ENCODE assay signal across 1 cellular context in genomic region chr20:25173886-25174308, GRCh38.
TF ChIP-seq lines count a peak whose summit lies in the region.

No MANE protein-coding gene starts in this region.

TF ChIP-seq in HepG2, 621 proteins besides CTCF, POLR2A, EP300 and RAD21 (continued from another document and continues in another):
- TF ChIP-seq ZNF615 (CRISPR knock-in tag; IDR thresholded peaks at IDR 0.05; ENCODE audit: borderline replicate concordance) (no peak), ZNF430 (CRISPR knock-in tag; IDR thresholded peaks at IDR 0.05) (no peak), HOXA3 (CRISPR knock-in tag; IDR thresholded peaks at IDR 0.05) (peak; percentile 85), ZNF816 (CRISPR knock-in tag; IDR thresholded peaks at IDR 0.05; ENCODE audit: borderline replicate concordance) (peak; percentile 41; the same call in 1 of the 2 replicates), ZNF784 (CRISPR knock-in tag; IDR thresholded peaks at IDR 0.05; ENCODE audit: borderline replicate concordance) (no peak), ZBTB7B (CRISPR knock-in tag; IDR thresholded peaks at IDR 0.05) (peak; percentile 39; the same call in 1 of the 2 replicates), ZNF839 (CRISPR knock-in tag; IDR thresholded peaks at IDR 0.05; ENCODE audit: borderline replicate concordance) (no peak), MTF2 (CRISPR knock-in tag; IDR thresholded peaks at IDR 0.05; ENCODE audit: borderline replicate concordance) (no peak), CENPX (CRISPR knock-in tag; IDR thresholded peaks at IDR 0.05) (no peak), CEBPG (CRISPR knock-in tag; IDR thresholded peaks at IDR 0.05) (peak; percentile 72), CBX5 (CRISPR knock-in tag; IDR thresholded peaks at IDR 0.05; ENCODE audit: borderline replicate concordance) (peak; percentile 72; the same call in 1 of the 2 replicates), ZNF382 (CRISPR knock-in tag; IDR thresholded peaks at IDR 0.05; ENCODE audit: borderline replicate concordance) (no peak), ZSCAN25 (CRISPR knock-in tag; IDR thresholded peaks at IDR 0.05) (no peak), ZSCAN30 (CRISPR knock-in tag; IDR thresholded peaks at IDR 0.05) (no peak), EZH2 (conservative IDR thresholded peaks at IDR 0.05; ENCODE audit: low read depth, low read length) (no peak), MAFK (conservative IDR thresholded peaks at IDR 0.05 in 1 of 2, IDR thresholded peaks at IDR 0.05 in 1 of 2; ENCODE audit: low read length in 2 of 2) (no peak), PHF21A (CRISPR knock-in tag; IDR thresholded peaks at IDR 0.05) (no peak), TRAFD1 (CRISPR knock-in tag; IDR thresholded peaks at IDR 0.05; ENCODE audit: borderline replicate concordance) (no peak), CERS6 (CRISPR knock-in tag; IDR thresholded peaks at IDR 0.05) (no peak), ZNF709 (CRISPR knock-in tag; IDR thresholded peaks at IDR 0.05) (0 out of 2 replicates have a peak, but pooled peaks have one; percentile 65), DNMT1 (CRISPR knock-in tag; IDR thresholded peaks at IDR 0.05) (no peak), PRMT3 (CRISPR knock-in tag; IDR thresholded peaks at IDR 0.05; ENCODE audit: borderline replicate concordance, low read depth) (no peak), ZNF549 (CRISPR knock-in tag; IDR thresholded peaks at IDR 0.05) (peak; percentile 79; the same call in 1 of the 2 replicates), ZNF629 (CRISPR knock-in tag; conservative IDR thresholded peaks at IDR 0.05) (no peak), ZNF547 (CRISPR knock-in tag; IDR thresholded peaks at IDR 0.05) (no peak), ISX (CRISPR knock-in tag; conservative IDR thresholded peaks at IDR 0.05) (no peak), HNF4A (CRISPR knock-in tag; IDR thresholded peaks at IDR 0.05) (peak; percentile 95), ZMYM3 (CRISPR knock-in tag; IDR thresholded peaks at IDR 0.05) (peak; percentile 30; the same call in 1 of the 2 replicates), BRD4 (CRISPR knock-in tag; IDR thresholded peaks at IDR 0.05) (0 out of 2 replicates have a peak, but pooled peaks have one; percentile 43), ZNF564 (CRISPR knock-in tag; IDR thresholded peaks at IDR 0.05) (no peak), ZBTB42 (CRISPR knock-in tag; IDR thresholded peaks at IDR 0.05) (no peak), ATF1 (CRISPR knock-in tag; IDR thresholded peaks at IDR 0.05) (peak; percentile 39; the same call in 1 of the 2 replicates), HNF4G (IDR thresholded peaks at IDR 0.05; ENCODE audit: borderline replicate concordance, low read depth, low read length) (peak; percentile 80; the same call in 1 of the 2 replicates), HNF4G (CRISPR knock-in tag; IDR thresholded peaks at IDR 0.05; ENCODE audit: borderline replicate concordance, low read depth) (peak; percentile 80; the same call in 1 of the 2 replicates), CC2D1A (CRISPR knock-in tag; IDR thresholded peaks at IDR 0.05) (no peak), SOX13 (IDR thresholded peaks at IDR 0.05) (peak; percentile 57; the same call in 1 of the 2 replicates), SOX13 (CRISPR knock-in tag; conservative IDR thresholded peaks at IDR 0.05 in 1 of 2, IDR thresholded peaks at IDR 0.05 in 1 of 2) (peak in 1 of 2 experiments; percentile 77; a peak in 2 of 4 replicates), NCOA2 (CRISPR knock-in tag; IDR thresholded peaks at IDR 0.05) (peak; percentile 87), TBX2 (CRISPR knock-in tag; IDR thresholded peaks at IDR 0.05; ENCODE audit: borderline replicate concordance) (no peak; the same call in 1 of the 2 replicates), TSC22D2 (CRISPR knock-in tag; IDR thresholded peaks at IDR 0.05; ENCODE audit: borderline replicate concordance) (no peak)
- TF ChIP-seq, protein P1, sequence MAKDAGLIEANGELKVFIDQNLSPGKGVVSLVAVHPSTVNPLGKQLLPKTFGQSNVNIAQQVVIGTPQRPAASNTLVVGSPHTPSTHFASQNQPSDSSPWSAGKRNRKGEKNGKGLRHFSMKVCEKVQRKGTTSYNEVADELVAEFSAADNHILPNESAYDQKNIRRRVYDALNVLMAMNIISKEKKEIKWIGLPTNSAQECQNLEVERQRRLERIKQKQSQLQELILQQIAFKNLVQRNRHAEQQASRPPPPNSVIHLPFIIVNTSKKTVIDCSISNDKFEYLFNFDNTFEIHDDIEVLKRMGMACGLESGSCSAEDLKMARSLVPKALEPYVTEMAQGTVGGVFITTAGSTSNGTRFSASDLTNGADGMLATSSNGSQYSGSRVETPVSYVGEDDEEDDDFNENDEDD (CRISPR knock-in tag; IDR thresholded peaks at IDR 0.05; ENCODE audit: borderline replicate concordance): no peak; the same call in 1 of the 2 replicates
- TF ChIP-seq, protein P2, sequence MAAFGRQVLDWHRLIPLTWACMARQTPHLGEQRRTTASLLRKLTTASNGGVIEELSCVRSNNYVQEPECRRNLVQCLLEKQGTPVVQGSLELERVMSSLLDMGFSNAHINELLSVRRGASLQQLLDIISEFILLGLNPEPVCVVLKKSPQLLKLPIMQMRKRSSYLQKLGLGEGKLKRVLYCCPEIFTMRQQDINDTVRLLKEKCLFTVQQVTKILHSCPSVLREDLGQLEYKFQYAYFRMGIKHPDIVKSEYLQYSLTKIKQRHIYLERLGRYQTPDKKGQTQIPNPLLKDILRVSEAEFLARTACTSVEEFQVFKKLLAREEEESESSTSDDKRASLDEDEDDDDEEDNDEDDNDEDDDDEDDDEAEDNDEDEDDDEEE (CRISPR knock-in tag; IDR thresholded peaks at IDR 0.05): 0 out of 2 replicates have a peak, but pooled peaks have one; percentile 62
- TF ChIP-seq, protein P3, sequence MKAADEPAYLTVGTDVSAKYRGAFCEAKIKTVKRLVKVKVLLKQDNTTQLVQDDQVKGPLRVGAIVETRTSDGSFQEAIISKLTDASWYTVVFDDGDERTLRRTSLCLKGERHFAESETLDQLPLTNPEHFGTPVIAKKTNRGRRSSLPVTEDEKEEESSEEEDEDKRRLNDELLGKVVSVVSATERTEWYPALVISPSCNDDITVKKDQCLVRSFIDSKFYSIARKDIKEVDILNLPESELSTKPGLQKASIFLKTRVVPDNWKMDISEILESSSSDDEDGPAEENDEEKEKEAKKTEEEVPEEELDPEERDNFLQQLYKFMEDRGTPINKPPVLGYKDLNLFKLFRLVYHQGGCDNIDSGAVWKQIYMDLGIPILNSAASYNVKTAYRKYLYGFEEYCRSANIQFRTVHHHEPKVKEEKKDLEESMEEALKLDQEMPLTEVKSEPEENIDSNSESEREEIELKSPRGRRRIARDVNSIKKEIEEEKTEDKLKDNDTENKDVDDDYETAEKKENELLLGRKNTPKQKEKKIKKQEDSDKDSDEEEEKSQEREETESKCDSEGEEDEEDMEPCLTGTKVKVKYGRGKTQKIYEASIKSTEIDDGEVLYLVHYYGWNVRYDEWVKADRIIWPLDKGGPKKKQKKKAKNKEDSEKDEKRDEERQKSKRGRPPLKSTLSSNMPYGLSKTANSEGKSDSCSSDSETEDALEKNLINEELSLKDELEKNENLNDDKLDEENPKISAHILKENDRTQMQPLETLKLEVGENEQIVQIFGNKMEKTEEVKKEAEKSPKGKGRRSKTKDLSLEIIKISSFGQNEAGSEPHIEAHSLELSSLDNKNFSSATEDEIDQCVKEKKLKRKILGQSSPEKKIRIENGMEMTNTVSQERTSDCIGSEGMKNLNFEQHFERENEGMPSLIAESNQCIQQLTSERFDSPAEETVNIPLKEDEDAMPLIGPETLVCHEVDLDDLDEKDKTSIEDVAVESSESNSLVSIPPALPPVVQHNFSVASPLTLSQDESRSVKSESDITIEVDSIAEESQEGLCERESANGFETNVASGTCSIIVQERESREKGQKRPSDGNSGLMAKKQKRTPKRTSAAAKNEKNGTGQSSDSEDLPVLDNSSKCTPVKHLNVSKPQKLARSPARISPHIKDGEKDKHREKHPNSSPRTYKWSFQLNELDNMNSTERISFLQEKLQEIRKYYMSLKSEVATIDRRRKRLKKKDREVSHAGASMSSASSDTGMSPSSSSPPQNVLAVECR (CRISPR knock-in tag; IDR thresholded peaks at IDR 0.05; ENCODE audit: borderline replicate concordance): no peak; the same call in 1 of the 2 replicates
- TF ChIP-seq, protein P4, sequence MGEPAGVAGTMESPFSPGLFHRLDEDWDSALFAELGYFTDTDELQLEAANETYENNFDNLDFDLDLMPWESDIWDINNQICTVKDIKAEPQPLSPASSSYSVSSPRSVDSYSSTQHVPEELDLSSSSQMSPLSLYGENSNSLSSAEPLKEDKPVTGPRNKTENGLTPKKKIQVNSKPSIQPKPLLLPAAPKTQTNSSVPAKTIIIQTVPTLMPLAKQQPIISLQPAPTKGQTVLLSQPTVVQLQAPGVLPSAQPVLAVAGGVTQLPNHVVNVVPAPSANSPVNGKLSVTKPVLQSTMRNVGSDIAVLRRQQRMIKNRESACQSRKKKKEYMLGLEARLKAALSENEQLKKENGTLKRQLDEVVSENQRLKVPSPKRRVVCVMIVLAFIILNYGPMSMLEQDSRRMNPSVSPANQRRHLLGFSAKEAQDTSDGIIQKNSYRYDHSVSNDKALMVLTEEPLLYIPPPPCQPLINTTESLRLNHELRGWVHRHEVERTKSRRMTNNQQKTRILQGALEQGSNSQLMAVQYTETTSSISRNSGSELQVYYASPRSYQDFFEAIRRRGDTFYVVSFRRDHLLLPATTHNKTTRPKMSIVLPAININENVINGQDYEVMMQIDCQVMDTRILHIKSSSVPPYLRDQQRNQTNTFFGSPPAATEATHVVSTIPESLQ (CRISPR knock-in tag; conservative IDR thresholded peaks at IDR 0.05): no peak
- TF ChIP-seq, protein P5, sequence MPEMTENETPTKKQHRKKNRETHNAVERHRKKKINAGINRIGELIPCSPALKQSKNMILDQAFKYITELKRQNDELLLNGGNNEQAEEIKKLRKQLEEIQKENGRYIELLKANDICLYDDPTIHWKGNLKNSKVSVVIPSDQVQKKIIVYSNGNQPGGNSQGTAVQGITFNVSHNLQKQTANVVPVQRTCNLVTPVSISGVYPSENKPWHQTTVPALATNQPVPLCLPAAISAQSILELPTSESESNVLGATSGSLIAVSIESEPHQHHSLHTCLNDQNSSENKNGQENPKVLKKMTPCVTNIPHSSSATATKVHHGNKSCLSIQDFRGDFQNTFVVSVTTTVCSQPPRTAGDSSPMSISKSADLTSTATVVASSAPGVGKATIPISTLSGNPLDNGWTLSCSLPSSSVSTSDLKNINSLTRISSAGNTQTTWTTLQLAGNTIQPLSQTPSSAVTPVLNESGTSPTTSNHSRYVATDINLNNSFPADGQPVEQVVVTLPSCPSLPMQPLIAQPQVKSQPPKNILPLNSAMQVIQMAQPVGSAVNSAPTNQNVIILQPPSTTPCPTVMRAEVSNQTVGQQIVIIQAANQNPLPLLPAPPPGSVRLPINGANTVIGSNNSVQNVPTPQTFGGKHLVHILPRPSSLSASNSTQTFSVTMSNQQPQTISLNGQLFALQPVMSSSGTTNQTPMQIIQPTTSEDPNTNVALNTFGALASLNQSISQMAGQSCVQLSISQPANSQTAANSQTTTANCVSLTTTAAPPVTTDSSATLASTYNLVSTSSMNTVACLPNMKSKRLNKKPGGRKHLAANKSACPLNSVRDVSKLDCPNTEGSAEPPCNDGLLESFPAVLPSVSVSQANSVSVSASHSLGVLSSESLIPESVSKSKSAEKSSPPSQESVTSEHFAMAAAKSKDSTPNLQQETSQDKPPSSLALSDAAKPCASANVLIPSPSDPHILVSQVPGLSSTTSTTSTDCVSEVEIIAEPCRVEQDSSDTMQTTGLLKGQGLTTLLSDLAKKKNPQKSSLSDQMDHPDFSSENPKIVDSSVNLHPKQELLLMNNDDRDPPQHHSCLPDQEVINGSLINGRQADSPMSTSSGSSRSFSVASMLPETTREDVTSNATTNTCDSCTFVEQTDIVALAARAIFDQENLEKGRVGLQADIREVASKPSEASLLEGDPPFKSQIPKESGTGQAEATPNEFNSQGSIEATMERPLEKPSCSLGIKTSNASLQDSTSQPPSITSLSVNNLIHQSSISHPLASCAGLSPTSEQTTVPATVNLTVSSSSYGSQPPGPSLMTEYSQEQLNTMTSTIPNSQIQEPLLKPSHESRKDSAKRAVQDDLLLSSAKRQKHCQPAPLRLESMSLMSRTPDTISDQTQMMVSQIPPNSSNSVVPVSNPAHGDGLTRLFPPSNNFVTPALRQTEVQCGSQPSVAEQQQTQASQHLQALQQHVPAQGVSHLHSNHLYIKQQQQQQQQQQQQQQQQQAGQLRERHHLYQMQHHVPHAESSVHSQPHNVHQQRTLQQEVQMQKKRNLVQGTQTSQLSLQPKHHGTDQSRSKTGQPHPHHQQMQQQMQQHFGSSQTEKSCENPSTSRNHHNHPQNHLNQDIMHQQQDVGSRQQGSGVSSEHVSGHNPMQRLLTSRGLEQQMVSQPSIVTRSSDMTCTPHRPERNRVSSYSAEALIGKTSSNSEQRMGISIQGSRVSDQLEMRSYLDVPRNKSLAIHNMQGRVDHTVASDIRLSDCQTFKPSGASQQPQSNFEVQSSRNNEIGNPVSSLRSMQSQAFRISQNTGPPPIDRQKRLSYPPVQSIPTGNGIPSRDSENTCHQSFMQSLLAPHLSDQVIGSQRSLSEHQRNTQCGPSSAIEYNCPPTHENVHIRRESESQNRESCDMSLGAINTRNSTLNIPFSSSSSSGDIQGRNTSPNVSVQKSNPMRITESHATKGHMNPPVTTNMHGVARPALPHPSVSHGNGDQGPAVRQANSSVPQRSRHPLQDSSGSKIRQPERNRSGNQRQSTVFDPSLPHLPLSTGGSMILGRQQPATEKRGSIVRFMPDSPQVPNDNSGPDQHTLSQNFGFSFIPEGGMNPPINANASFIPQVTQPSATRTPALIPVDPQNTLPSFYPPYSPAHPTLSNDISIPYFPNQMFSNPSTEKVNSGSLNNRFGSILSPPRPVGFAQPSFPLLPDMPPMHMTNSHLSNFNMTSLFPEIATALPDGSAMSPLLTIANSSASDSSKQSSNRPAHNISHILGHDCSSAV (CRISPR knock-in tag; IDR thresholded peaks at IDR 0.05; ENCODE audit: borderline replicate concordance): no peak
